8 cellular contexts compared by ENCODE assay signal in genomic region chr2:134120718-134121630, GRCh38.
DNase-seq lines count a peak whose midpoint lies in the region; ATAC-seq and TF ChIP-seq lines count a peak whose summit lies in the region.

No MANE protein-coding gene starts in this region.

- no peak for TF ChIP-seq CTCF in HL-60 (IDR thresholded peaks at IDR 0.05; ENCODE audit: insufficient read depth, low read length)
- no peak for TF ChIP-seq CTCF in right atrium auricular region (IDR thresholded peaks at IDR 0.05)

- DNase-seq in COLO668 (lab: John Stamatoyannopoulos, UW; ENCODE audit: unreplicated experiment) (peak; percentile 77), HL-60 (ENCODE audit: low read depth in 1 of 2, low spot score in 1 of 2) (peak in 1 of 2 experiments; percentile 69), SW 1271 (lab: John Stamatoyannopoulos, UW) (peak; percentile 12 to 30), amniotic stem cell (lab: John Stamatoyannopoulos, UW) (peak; percentile 35), right atrium auricular region (ENCODE audit: low spot score) (no peak), retina (peak; percentile 89), SKM-1 (lab: John Stamatoyannopoulos, UW; ENCODE audit: unreplicated experiment) (no peak)

- no peaks in the 10 kb centered on the region for H3K9me3 ChIP-seq in right atrium auricular region

- H3K36me3 ChIP-seq in right atrium auricular region: no peaks in the 10 kb centered on the region

- peak; percentile 50 for ATAC-seq in GM19455 (IDR thresholded peaks at IDR 0.05; ENCODE audit: unreplicated experiment)

- H3K27ac ChIP-seq in HL-60 (replicated peaks): peak overlapping the region; percentile 71
- H3K27ac ChIP-seq in right atrium auricular region: peak overlapping the region; percentile 89 to 94

- peak overlapping the region; percentile 93 for H3K4me3 ChIP-seq in HL-60 (replicated peaks; ENCODE audit: insufficient read depth, low read length)
- H3K4me3 ChIP-seq in right atrium auricular region: peak overlapping the region; percentile 77 to 83

- peaks cover 0 to 63% of the 10 kb centered on the region in 2 donors for H3K4me1 ChIP-seq in right atrium auricular region

- H3K27me3 ChIP-seq in HL-60 (ENCODE audit: insufficient read depth, poor library complexity, severe bottlenecking) (no peaks in the 10 kb centered on the region), right atrium auricular region (no peaks in the 10 kb centered on the region)

Comparison
In these comparisons a context has a peak if more than half of its experiments do, and no peak if none do; other contexts are left out.
1. DNase-seq: peak in COLO668 (single experiment), SW 1271 (2 of 2), amniotic stem cell (single experiment) and retina (single experiment); none in right atrium auricular region (single experiment) and SKM-1 (single experiment).